8 cellular contexts compared by ENCODE assay signal in the genomic region with DNA sequence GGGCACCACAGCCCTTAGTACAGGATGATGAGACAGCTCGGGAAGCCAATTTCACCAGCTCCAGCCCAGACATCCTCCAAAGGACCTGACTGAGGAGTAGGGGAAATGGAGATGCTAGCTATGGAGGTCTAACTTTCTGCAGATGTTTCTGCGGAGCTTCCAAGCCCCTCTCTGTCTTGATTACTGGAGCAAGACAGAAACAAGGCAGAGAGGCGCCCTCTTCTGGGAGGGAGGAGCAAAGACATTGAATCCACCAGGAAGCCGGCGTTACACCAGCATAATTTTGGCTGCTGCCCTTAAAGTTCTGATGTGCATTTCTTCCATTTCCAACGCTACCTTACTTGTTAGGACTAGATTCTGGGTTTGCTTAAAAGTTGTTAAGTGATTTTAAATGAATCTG.
DNase-seq lines count a peak whose midpoint lies in the region; ATAC-seq and TF ChIP-seq lines count a peak whose summit lies in the region.

No MANE protein-coding gene starts in this region.

- H3K4me3 ChIP-seq in GM12864 (ENCODE audit: low read depth, low read length) = no peak overlapping the region
- H3K4me3 ChIP-seq in endodermal cell (ENCODE audit: low read length) = no peak overlapping the region

- ATAC-seq in GM18868 (IDR thresholded peaks at IDR 0.05; ENCODE audit: unreplicated experiment) (no peak), GM19328 (IDR thresholded peaks at IDR 0.05; ENCODE audit: unreplicated experiment) (no peak)

- peaks cover 10% of the 10 kb centered on the region for H3K4me1 Mint-ChIP-seq in endodermal cell

- H3K4me3 Mint-ChIP-seq in endodermal cell = no peak overlapping the region

- 10 to 13% methylated on average over 4 to 6 of the region's 6 CpGs for WGBS in endodermal cell (ENCODE audit: insufficient coverage in 1 of 2, insufficient read length in 1 of 2), 2 experiments

- no peak overlapping the region for H3K9ac ChIP-seq in endodermal cell (ENCODE audit: extremely low read depth, low read length, poor library complexity, severe bottlenecking)

- peaks cover 100% of the 10 kb centered on the region for H3K27me3 ChIP-seq in endodermal cell (ENCODE audit: control insufficient read depth, insufficient read depth, low read length, poor library complexity, severe bottlenecking)

- no peaks in the 10 kb centered on the region for H3K9me3 Mint-ChIP-seq in endodermal cell

- H3K27ac ChIP-seq in endodermal cell (ENCODE audit: low read depth, low read length) = no peak overlapping the region

- H3K9me3 ChIP-seq in endodermal cell (ENCODE audit: control insufficient read depth, low read length) = no peaks in the 10 kb centered on the region

- peak; percentile 79 for TF ChIP-seq CTCF in GM12864 (IDR thresholded peaks at IDR 0.05; ENCODE audit: low read depth, low read length, missing control alignments)
- TF ChIP-seq CTCF in endodermal cell (conservative IDR thresholded peaks at IDR 0.05) = peak; percentile 89

- peaks cover 100% of the 10 kb centered on the region for H3K27me3 Mint-ChIP-seq in endodermal cell (ENCODE audit: insufficient read depth)

- peak; percentile 17 for DNase-seq in A172 (ENCODE audit: low spot score)
- DNase-seq in GM12864 (ENCODE audit: low read depth) = no peak
- peak; percentile 15 for DNase-seq in NCI-H526 treated with DMSO at 0.1 percent for 48 hours (lab: John Stamatoyannopoulos, UW)
- peak; percentile 84 for DNase-seq in endodermal cell
- no peak for DNase-seq in NK-92 treated with Interleukin-12 subunit alpha and Interleukin-12 subunit beta, amount 100 ng/mL, for 24 hours (lab: John Stamatoyannopoulos, UW)
- DNase-seq in AG08395 (ENCODE audit: low spot score) = no peak

- no peaks in the 10 kb centered on the region for H3K36me3 Mint-ChIP-seq in endodermal cell (ENCODE audit: low read depth)

- no peak overlapping the region for H3K27ac Mint-ChIP-seq in endodermal cell

- no peaks in the 10 kb centered on the region for H3K4me1 ChIP-seq in endodermal cell (ENCODE audit: control insufficient read depth, insufficient read depth, low read length)

- H3K36me3 ChIP-seq in endodermal cell (ENCODE audit: control insufficient read depth, insufficient read depth, low read length) = no peaks in the 10 kb centered on the region

Comparison
In these comparisons a context has a peak if more than half of its experiments do, and no peak if none do; other contexts are left out.
1. DNase-seq: peak in A172 (single experiment), NCI-H526 treated with DMSO at 0.1 percent for 48 hours (single experiment) and endodermal cell (single experiment); none in GM12864 (single experiment), NK-92 treated with Interleukin-12 subunit alpha and Interleukin-12 subunit beta, amount 100 ng/mL, for 24 hours (single experiment) and AG08395 (single experiment).